Comparison of ENCODE assay signal across 21 cellular contexts in the genomic region with DNA sequence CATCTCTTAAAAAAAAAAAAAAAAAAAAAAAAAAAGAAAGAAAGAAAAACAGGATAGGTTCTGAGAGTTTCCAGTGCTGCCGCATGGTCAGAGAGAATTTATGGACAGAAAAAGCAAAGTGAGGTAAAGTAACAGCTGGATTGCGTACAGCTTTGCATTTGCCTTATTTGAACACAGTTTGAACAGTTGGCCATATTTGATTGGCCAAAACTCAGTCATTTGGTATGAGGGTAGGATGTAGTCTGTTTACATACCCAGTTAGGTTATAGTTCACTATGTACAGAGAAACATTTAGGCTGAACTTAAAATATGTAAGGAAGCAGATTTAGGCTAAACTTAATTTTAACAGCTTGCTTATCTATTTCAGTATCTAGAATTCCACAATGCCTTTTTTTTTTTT. TPM values are rescaled to one million over a fixed set of nuclear protein-coding genes. Genes with fewer than 3 reads are reported as not detected.
DNase-seq lines count a peak whose midpoint lies in the region; FAIRE-seq and TF ChIP-seq lines count a peak whose summit lies in the region.
"Had no signal": no experiment of that assay in that cellular context is flagged by ENCODE, and none has a peak within 500 bp of the region (broad histone marks: within the 10 kb centered on the region; RNA-seq: fewer than 3 reads in every experiment).

No MANE protein-coding gene starts in this region.

- H3K4me3 ChIP-seq in AG04450 (ENCODE audit: low read depth, low read length), result no peak overlapping the region
- no peak overlapping the region for H3K4me3 ChIP-seq in fibroblast of villous mesenchyme (ENCODE audit: low read depth, low read length)
- H3K4me3 ChIP-seq in lower leg skin (ENCODE audit: low read depth, poor library complexity, severe bottlenecking), result no peak overlapping the region
- H3K4me3 ChIP-seq: A549, BLaER1, GM23338 had no signal

- no peak for TF ChIP-seq POLR2A in lower leg skin (IDR thresholded peaks at IDR 0.05)

- intact Hi-C loops in lower leg skin (cut with DNase I; ENCODE audit: low total_unique reads), result no loop called here

- TF ChIP-seq CTCF in AG04450 (IDR thresholded peaks at IDR 0.05; ENCODE audit: low read depth, low read length) (no peak), fibroblast of villous mesenchyme (IDR thresholded peaks at IDR 0.05; ENCODE audit: insufficient read depth, low read depth, low read length) (no peak), lower leg skin (IDR thresholded peaks at IDR 0.05) (no peak)

- peak; percentile 6 for DNase-seq in AG04450 (ENCODE audit: low read depth, low spot score)
- DNase-seq in HTR-8/SVneo (ENCODE audit: insufficient read length, low spot score), result no peak
- peak; percentile 25 for DNase-seq in fibroblast of villous mesenchyme (ENCODE audit: low read depth)
- DNase-seq in AG08395 (ENCODE audit: low spot score), result no peak
- DNase-seq in NCI-H1092 treated with DMSO at 0.1 percent for 48 hours (lab: John Stamatoyannopoulos, UW), result no peak
- DNase-seq in lower leg skin (ENCODE audit: low spot score in 2 of 2), result no peak
- DNase-seq: 8988T; ACHN; Caco-2; CD4-positive, CD25-positive, alpha-beta regulatory T cell; CD8-positive, alpha-beta T cell; DMS79; GF-D8; H9; HFFc6 had no signal

- H3K9me3 ChIP-seq in AG04450 (ENCODE audit: control insufficient read depth, insufficient read depth, low read length), result no peaks in the 10 kb centered on the region; the same call in 1 of the 2 replicates
- H3K9me3 ChIP-seq: A549 had no signal

- no peaks in the 10 kb centered on the region for H3K27me3 ChIP-seq in AG04450 (ENCODE audit: control insufficient read depth, insufficient read depth, low read length)
- H3K27me3 ChIP-seq: BLaER1 had no signal

- 90 to 98% methylated on average over 2 of the region's 2 CpGs for WGBS in lower leg skin, 2 donors

- peak; percentile 86 for FAIRE-seq in HTR-8/SVneo (lab: Jason Lieb, UNC)
- FAIRE-seq: A549, GM12891, GM18507 had no signal

- CTCF ChIA-PET in AG04450 (lab: Charles Lee), result interaction anchor here (0.6 kb wide), 1 partner anchor 34 kb away, joined by 4 read pairs; no protein-coding TSS in a partner anchor

- H3K27ac ChIP-seq in AG04450 (ENCODE audit: low read depth, low read length), result no peak overlapping the region
- H3K27ac ChIP-seq: A549, BLaER1, C4-2B had no signal

- POLR2A ChIA-PET in AG04450 (lab: Yijun Ruan, JAX), result interaction anchor here (1.2 to 1.6 kb wide), 2 partner anchors 25 to 33 kb away, joined by 3 to 11 read pairs; a partner anchor contains a TSS

RNA-seq across cellular contexts. Expression of a gene that starts 17.5 kb away (rescaled TPM):
- polyA plus RNA-seq in AG04450 (2011; rRNA removed), result 3.0 and 3.3 TPM in 2 replicates
- polyA minus RNA-seq in AG04450 (2011; rRNA and poly(A)+ RNA removed), result 6.0 and 6.6 TPM in 2 replicates
- total RNA-seq in fibroblast of villous mesenchyme, result 7.4 and 7.8 TPM in 2 replicates
- 10 to 100 TPM in 2 of 4 donors, 1 to 10 TPM in 2; 5.2 to 23.2 (median 9.7) TPM for total RNA-seq in lower leg skin

RNA-seq across cellular contexts. Expression of a gene that starts 32.3 kb away (rescaled TPM):
- 146 and 177 TPM in 2 replicates for polyA plus RNA-seq in AG04450 (2011; rRNA removed)
- polyA minus RNA-seq in AG04450 (2011; rRNA and poly(A)+ RNA removed), result 95.0 and 105 TPM in 2 replicates
- 54.8 and 63.5 TPM in 2 replicates for total RNA-seq in fibroblast of villous mesenchyme
- total RNA-seq in lower leg skin, result 100 to 1,000 TPM in 1 of 4 donors, 10 to 100 TPM in 3; 65.5 to 107 (median 73.4) TPM

Comparison
In these comparisons a context has a peak if more than half of its experiments do, and no peak if none do; other contexts are left out.
1. DNase-seq: peak in AG04450 (single experiment) and fibroblast of villous mesenchyme (single experiment); none in HTR-8/SVneo (single experiment), AG08395 (single experiment), NCI-H1092 treated with DMSO at 0.1 percent for 48 hours (single experiment) and lower leg skin (0 of 2).